In the genomic region with DNA sequence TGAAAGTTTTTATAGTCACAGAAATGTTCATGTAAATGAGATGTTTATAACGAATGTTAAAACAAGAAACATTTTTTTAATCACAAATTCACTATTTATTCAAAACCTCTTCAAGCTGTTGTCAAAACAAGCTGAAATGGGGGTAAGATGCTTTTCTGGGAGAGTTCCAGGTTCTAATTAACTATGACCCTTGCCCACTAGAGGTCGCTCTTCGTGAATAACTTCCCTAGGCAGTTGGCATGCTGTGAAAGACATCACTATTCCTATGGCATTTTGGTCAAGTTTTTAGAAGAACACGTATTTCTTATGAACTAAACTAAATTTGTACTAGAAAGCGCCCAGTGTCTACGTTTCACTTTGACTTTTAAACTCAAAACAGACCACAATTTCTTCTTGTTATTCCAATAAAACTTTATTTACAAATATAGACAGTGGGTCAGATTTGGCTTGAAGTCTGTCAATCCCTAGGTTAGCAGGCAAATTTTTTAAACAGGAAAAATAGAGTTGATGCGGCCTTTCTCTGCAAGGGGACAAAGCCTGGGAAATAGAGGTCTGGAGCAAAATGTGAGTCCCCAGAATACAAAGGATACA, we compare ENCODE assay signal across 8 cellular contexts.
DNase-seq lines count a peak whose midpoint lies in the region; ATAC-seq and TF ChIP-seq lines count a peak whose summit lies in the region.

No MANE protein-coding gene starts in this region.

- peak; percentile 10 for DNase-seq in Caki2 (ENCODE audit: low read depth)
- DNase-seq in HFF-Myc (ENCODE audit: extremely low read depth, low read depth), result peak; percentile 44
- DNase-seq in OCI-M2 (lab: John Stamatoyannopoulos, UW; ENCODE audit: unreplicated experiment), result peak; percentile 16
- DNase-seq in activated effector memory CD4-positive, alpha-beta T cell treated with Interleukin-2 at 50 U/mL for 16 hours, result peak; percentile 6
- DNase-seq in head of caudate nucleus, result peak in 22 of 42 donors; percentile 14 to 78 (median 42)
- DNase-seq in stimulated activated CD4-positive, alpha-beta T cell treated with anti-CD3 and anti-CD28 coated beads, Interleukin-15, amount 100 ng/mL, for 24 hours, result peak; percentile 72
- no peak for DNase-seq in omental fat pad (ENCODE audit: low spot score)

- H3K4me3 ChIP-seq in HFF-Myc (replicated peaks; ENCODE audit: low read depth, low read length), result no peak overlapping the region

- ATAC-seq in omental fat pad (ENCODE audit: low FRiP score) (no peak), HG03135 (IDR thresholded peaks at IDR 0.05; ENCODE audit: unreplicated experiment) (no peak)

- TF ChIP-seq CTCF in HFF-Myc (IDR thresholded peaks at IDR 0.05; ENCODE audit: low read depth, low read length, missing control alignments) (peak; percentile 66), omental fat pad (IDR thresholded peaks at IDR 0.05) (no peak)

- intact Hi-C loops in head of caudate nucleus (cut with DNase I), result no loop called here

- in situ Hi-C loops in Caki2 (cut with HindIII; ENCODE audit: low pct_unique_long_range_greater_than_20kb, low sequenced_read_pairs), result no loop called here
